ENCODE assay signal across 18 cellular contexts in the genomic region with DNA sequence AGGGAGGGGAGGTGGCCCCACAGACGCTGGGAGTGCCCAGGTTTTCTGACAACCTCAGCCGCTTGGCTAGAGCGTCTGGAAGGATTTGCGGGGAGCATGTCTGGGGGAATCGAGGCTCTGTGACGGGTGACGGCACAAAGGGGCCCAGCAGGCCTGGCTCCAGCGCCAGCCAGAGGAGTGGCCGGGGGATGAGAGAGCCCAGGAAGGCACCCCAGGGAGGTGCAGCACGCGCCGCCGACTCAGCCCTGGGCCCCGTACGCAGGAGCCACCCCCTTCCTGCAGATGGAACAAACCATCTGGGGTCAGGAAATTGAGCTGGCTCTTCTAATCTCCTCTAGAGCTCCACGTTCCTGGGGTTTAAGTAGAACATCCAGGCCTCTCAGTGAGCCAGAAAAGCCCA. TPM values are rescaled to one million over a fixed set of nuclear protein-coding genes. Genes with fewer than 3 reads are reported as not detected.
DNase-seq lines count a peak whose midpoint lies in the region; ATAC-seq and TF ChIP-seq lines count a peak whose summit lies in the region.
"Had no signal": no experiment of that assay in that cellular context is flagged by ENCODE, and none has a peak within 500 bp of the region (broad histone marks: within the 10 kb centered on the region; RNA-seq: fewer than 3 reads in every experiment).

No MANE protein-coding gene starts in this region.

- peak overlapping the region; percentile 99 for H3K27ac ChIP-seq in parathyroid adenoma
- H3K27ac ChIP-seq: lower lobe of right lung had no signal

- H3K4me1 ChIP-seq in parathyroid adenoma: peaks cover 50% of the 10 kb centered on the region

- H3K27me3 ChIP-seq in parathyroid adenoma (ENCODE audit: control insufficient read depth, insufficient read depth, low read length): no peaks in the 10 kb centered on the region

- peaks cover 11% of the 10 kb centered on the region for H3K4me1 Mint-ChIP-seq in activated CD4-positive, alpha-beta T cell treated with anti-CD3 and anti-CD28 coated beads for 36 hours

- H3K9me3 ChIP-seq in parathyroid adenoma (ENCODE audit: control insufficient read depth, low read length): no peaks in the 10 kb centered on the region
- H3K9me3 ChIP-seq: lower lobe of right lung had no signal

- H3K36me3 Mint-ChIP-seq in activated CD4-positive, alpha-beta T cell treated with anti-CD3 and anti-CD28 coated beads for 36 hours (ENCODE audit: low read depth): no peaks in the 10 kb centered on the region
- H3K36me3 Mint-ChIP-seq: brain; CD4-positive, alpha-beta memory T cell; naive B cell; type B pancreatic cell had no signal

- H3K4me3 ChIP-seq in parathyroid adenoma (ENCODE audit: low read depth, low read length): no peak overlapping the region
- H3K4me3 ChIP-seq: lower lobe of right lung had no signal

- ATAC-seq in activated CD4-positive, alpha-beta T cell treated with anti-CD3 and anti-CD28 coated beads for 36 hours: peak; percentile 68
- ATAC-seq in GM21825 (IDR thresholded peaks at IDR 0.05; ENCODE audit: unreplicated experiment) (no peak), HG02610 (IDR thresholded peaks at IDR 0.05; ENCODE audit: unreplicated experiment) (no peak)
- ATAC-seq: lower lobe of right lung, PC-3 had no signal

- H3K36me3 ChIP-seq in parathyroid adenoma (ENCODE audit: control insufficient read depth, insufficient read depth, low read length): no peaks in the 10 kb centered on the region
- H3K36me3 ChIP-seq: lower lobe of right lung had no signal

- H3K4me3 Mint-ChIP-seq in activated CD4-positive, alpha-beta T cell treated with anti-CD3 and anti-CD28 coated beads for 36 hours: no peak overlapping the region
- H3K4me3 Mint-ChIP-seq: brain; CD4-positive, alpha-beta memory T cell; naive B cell; type B pancreatic cell had no signal

- DNase-seq in activated CD4-positive, alpha-beta T cell treated with anti-CD3 and anti-CD28 coated beads for 36 hours: peak; percentile 48
- DNase-seq in activated CD4-positive, alpha-beta T cell treated with anti-CD3 and anti-CD28 coated beads, Interleukin-2, amount 50 U/mL, for 48 hours: no peak
- DNase-seq in NCI-H524 treated with DMSO at 0.1 percent for 48 hours (lab: John Stamatoyannopoulos, UW) (peak; percentile 75), amniotic epithelial cell (ENCODE audit: low read depth) (peak; percentile 42), NCI-H774 (lab: John Stamatoyannopoulos, UW) (no peak)
- DNase-seq: activated gamma-delta T cell, GF-D8, lower lobe of right lung, naive B cell, NCI-H1048, NCI-H226, PC-3 had no signal

- intact Hi-C loops in activated CD4-positive, alpha-beta T cell treated with anti-CD3 and anti-CD28 coated beads for 36 hours (cut with DNase I, micrococcal nuclease): no loop called here

- no peak overlapping the region for H3K4me2 ChIP-seq in parathyroid adenoma (ENCODE audit: low read length)

- H3K9ac ChIP-seq in parathyroid adenoma: no peak overlapping the region

- H3K27me3 Mint-ChIP-seq in activated CD4-positive, alpha-beta T cell treated with anti-CD3 and anti-CD28 coated beads for 36 hours: peaks cover 17% of the 10 kb centered on the region

- POLR2A ChIA-PET in activated CD4-positive, alpha-beta T cell treated with anti-CD3 and anti-CD28 coated beads for 36 hours (lab: Charles Lee): no interaction called here

- CTCF ChIA-PET in activated CD4-positive, alpha-beta T cell treated with anti-CD3 and anti-CD28 coated beads for 36 hours (lab: Charles Lee): interaction anchor here (0.7 to 1.1 kb wide), 3 partner anchors 13 to 172 kb away, joined by 3 read pairs; no protein-coding TSS in a partner anchor

- H3K9me3 Mint-ChIP-seq in activated CD4-positive, alpha-beta T cell treated with anti-CD3 and anti-CD28 coated beads for 36 hours (ENCODE audit: low read depth): no peaks in the 10 kb centered on the region
- H3K9me3 Mint-ChIP-seq: naive B cell, type B pancreatic cell had no signal

- H3K27ac Mint-ChIP-seq in activated CD4-positive, alpha-beta T cell treated with anti-CD3 and anti-CD28 coated beads for 36 hours: no peak overlapping the region
- H3K27ac Mint-ChIP-seq: type B pancreatic cell had no signal

- TF ChIP-seq CTCF in parathyroid adenoma (IDR thresholded peaks at IDR 0.05): no peak

- peaks cover 34% of the 10 kb centered on the region for H3K79me2 ChIP-seq in parathyroid adenoma

- peak overlapping the region; percentile 56 for H2AFZ ChIP-seq in parathyroid adenoma

RNA-seq across cellular contexts. Expression of a gene that starts 5.9 kb away (rescaled TPM):
- 10 to 100 TPM; 40.5 to 43.4 TPM for total RNA-seq in activated CD4-positive, alpha-beta T cell treated with anti-CD3 and anti-CD28 coated beads for 36 hours

Comparison
In these comparisons a context has a peak if more than half of its experiments do, and no peak if none do; other contexts are left out.
1. DNase-seq: peak in activated CD4-positive, alpha-beta T cell treated with anti-CD3 and anti-CD28 coated beads for 36 hours (single experiment), NCI-H524 treated with DMSO at 0.1 percent for 48 hours (single experiment) and amniotic epithelial cell (single experiment); none in activated CD4-positive, alpha-beta T cell treated with anti-CD3 and anti-CD28 coated beads, Interleukin-2, amount 50 U/mL, for 48 hours (0 of 2) and NCI-H774 (single experiment).